1 cellular context compared by ENCODE assay signal in the genomic region with DNA sequence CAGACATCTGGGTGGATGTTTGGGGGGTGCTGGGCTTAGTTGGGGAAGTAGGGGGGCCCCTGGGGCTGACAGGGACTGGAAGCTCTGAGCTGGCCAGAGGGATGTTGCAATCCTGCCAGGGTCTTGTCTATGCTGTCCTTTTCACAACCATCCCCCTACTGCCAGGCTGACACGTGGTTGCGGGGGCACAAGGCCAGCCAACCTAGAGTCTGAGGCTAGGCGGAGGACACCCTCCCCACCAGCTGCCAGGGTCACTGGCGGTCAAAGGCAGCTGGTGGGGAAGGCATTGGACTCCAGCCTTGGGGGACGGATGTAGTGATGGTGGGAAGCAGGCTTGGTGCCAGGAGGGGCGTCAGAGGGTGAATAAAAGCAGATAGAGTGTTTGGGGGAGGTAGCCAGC.
TF ChIP-seq lines count a peak whose summit lies in the region.

No MANE protein-coding gene starts in this region.

TF ChIP-seq in H1, 55 proteins besides CTCF, POLR2A, EP300 and RAD21:
- TF ChIP-seq SRF (IDR thresholded peaks at IDR 0.05; ENCODE audit: low read depth, low read length) (no peak), CHD2 (IDR thresholded peaks at IDR 0.05; ENCODE audit: low read length) (no peak), CEBPB (IDR thresholded peaks at IDR 0.05; ENCODE audit: low read depth, low read length) (no peak), YY1 (IDR thresholded peaks at IDR 0.05; ENCODE audit: low read depth, low read length) (no peak)
- TF ChIP-seq, protein P1, sequence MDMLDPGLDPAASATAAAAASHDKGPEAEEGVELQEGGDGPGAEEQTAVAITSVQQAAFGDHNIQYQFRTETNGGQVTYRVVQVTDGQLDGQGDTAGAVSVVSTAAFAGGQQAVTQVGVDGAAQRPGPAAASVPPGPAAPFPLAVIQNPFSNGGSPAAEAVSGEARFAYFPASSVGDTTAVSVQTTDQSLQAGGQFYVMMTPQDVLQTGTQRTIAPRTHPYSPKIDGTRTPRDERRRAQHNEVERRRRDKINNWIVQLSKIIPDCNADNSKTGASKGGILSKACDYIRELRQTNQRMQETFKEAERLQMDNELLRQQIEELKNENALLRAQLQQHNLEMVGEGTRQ (IDR thresholded peaks at IDR 0.05; ENCODE audit: low read length): no peak
